ENCODE assay signal across 25 cellular contexts in the genomic region with DNA sequence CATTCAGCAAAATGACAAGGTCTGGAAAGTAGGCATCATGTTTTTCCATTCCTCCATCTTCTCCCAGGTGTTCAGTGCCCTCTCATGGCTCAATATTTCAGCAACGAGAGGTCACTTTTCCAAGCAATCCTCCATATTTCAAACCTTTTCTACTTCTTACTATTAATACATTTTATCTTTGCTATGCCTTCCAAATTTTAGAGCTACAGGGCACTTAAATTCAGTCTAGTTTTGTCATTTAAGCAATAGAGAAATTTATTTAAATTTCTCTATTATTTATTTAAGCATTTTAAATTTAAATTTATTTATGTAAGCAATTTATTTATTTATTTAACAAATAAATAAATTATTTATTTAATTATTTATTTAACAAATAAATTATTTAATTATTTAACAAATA.
"Had no signal": no experiment of that assay in that cellular context is flagged by ENCODE, and none has a peak within 500 bp of the region (broad histone marks: within the 10 kb centered on the region; RNA-seq: fewer than 3 reads in every experiment).

No MANE protein-coding gene starts in this region.

- H3K27me3 ChIP-seq: adrenal gland, body of pancreas, esophagus muscularis mucosa, foreskin keratinocyte, neutrophil, ovary, sigmoid colon had no signal

- DNase-seq: activated CD4-positive, alpha-beta T cell treated with anti-CD3 and anti-CD28 coated beads for 36 hours; activated CD4-positive, CD25-positive, alpha-beta regulatory T cell; activated CD8-positive, alpha-beta memory T cell treated with anti-CD3 and anti-CD28 coated beads, Interleukin-2, amount 10 ng/mL, durations not matched to agents 7 days and 5 days; activated CD8-positive, alpha-beta T cell treated with anti-CD3 and anti-CD28 coated beads, Interleukin-2, amount 10 ng/mL, durations not matched to agents 7 days and 5 days; activated effector memory CD4-positive, alpha-beta T cell treated with Interleukin-2 at 50 U/mL for 16 hours; activated naive CD4-positive, alpha-beta T cell treated with Interleukin-2 at 50 U/mL for 16 hours; adrenal gland; aorta; body of pancreas; dermis blood vessel endothelial cell; effector CD4-positive, alpha-beta T cell; foreskin keratinocyte; left ventricle myocardium inferior; mesendoderm; natural killer cell; ovary; retina; sigmoid colon; small intestine; stimulated activated CD4-positive, alpha-beta T cell treated with anti-CD3 and anti-CD28 coated beads, Interleukin-4, amount 100 ng/mL, for 24 hours; trophoblast cell had no signal

- H3K4me1 ChIP-seq: adrenal gland, body of pancreas, esophagus muscularis mucosa, foreskin keratinocyte, left ventricle myocardium inferior, sigmoid colon had no signal

- H3K4me3 ChIP-seq: adrenal gland, body of pancreas, esophagus muscularis mucosa, left ventricle myocardium inferior, lung, ovary, sigmoid colon, thoracic aorta had no signal

- ATAC-seq: activated CD4-positive, alpha-beta T cell treated with anti-CD3 and anti-CD28 coated beads for 36 hours; activated CD8-positive, alpha-beta memory T cell treated with anti-CD3 and anti-CD28 coated beads, Interleukin-2, amount 10 ng/mL, durations not matched to agents 7 days and 5 days; body of pancreas; foreskin keratinocyte; natural killer cell had no signal

- H3K27ac ChIP-seq: adrenal gland, body of pancreas, esophagus muscularis mucosa, foreskin keratinocyte, left ventricle myocardium inferior, neutrophil, ovary, sigmoid colon, thoracic aorta had no signal

- H3K36me3 ChIP-seq: adrenal gland, esophagus muscularis mucosa, left ventricle myocardium inferior, neutrophil, ovary, sigmoid colon, thoracic aorta had no signal

- H3K9me3 ChIP-seq: body of pancreas, esophagus muscularis mucosa, neutrophil, ovary, sigmoid colon, thoracic aorta had no signal
